10 cellular contexts compared by ENCODE assay signal in genomic region chr11:63845305-63845704, GRCh38. TPM values are rescaled to one million over a fixed set of nuclear protein-coding genes. Genes with fewer than 3 reads are reported as not detected.
DNase-seq lines count a peak whose midpoint lies in the region; ATAC-seq, FAIRE-seq and TF ChIP-seq lines count a peak whose summit lies in the region.
"Had no signal": no experiment of that assay in that cellular context is flagged by ENCODE, and none has a peak within 500 bp of the region (broad histone marks: within the 10 kb centered on the region; RNA-seq: fewer than 3 reads in every experiment).

No MANE protein-coding gene starts in this region.

- CTCF ChIA-PET in WTC11 (lab: Charles Lee): interaction anchor here (0.6 to 1.0 kb wide), 3 partner anchors 27 to 61 kb away, joined by 3 to 5 read pairs (median 4); no protein-coding TSS in a partner anchor

- H3K36me3 Mint-ChIP-seq in WTC11: peaks cover 2% of the 10 kb centered on the region; the same call in 1 of the 2 replicates

- no peak for FAIRE-seq in GM19239 (lab: Jason Lieb, UNC)

- no peaks in the 10 kb centered on the region for H3K9me3 Mint-ChIP-seq in WTC11

- WGBS in stomach, 5 donors: 42 to 51% (median 46%) methylated on average over 2 of the region's 2 CpGs
- 53 to 68% methylated on average over 2 of the region's 2 CpGs for WGBS in sigmoid colon, 2 donors

- no peak overlapping the region for H3K4me3 Mint-ChIP-seq in WTC11

- TF ChIP-seq EP300 in stomach (IDR thresholded peaks at IDR 0.05) (no peak), sigmoid colon (IDR thresholded peaks at IDR 0.05) (no peak)

- ATAC-seq in WTC11: no peak
- ATAC-seq: left colon had no signal

- peak overlapping the region in 3 of 5 donors; percentile 44 to 91 (median 86) for H3K27ac ChIP-seq in stomach
- peak overlapping the region in 2 of 4 donors; percentile 18 to 48 for H3K27ac ChIP-seq in sigmoid colon

- H3K27me3 Mint-ChIP-seq in WTC11 (ENCODE audit: low read depth): no peaks in the 10 kb centered on the region

- H3K4me1 ChIP-seq in stomach (peaks cover 71 to 99% (median 94%) of the 10 kb centered on the region in 4 donors), sigmoid colon (peaks cover 0 to 66% (median 60%) of the 10 kb centered on the region in 4 donors)

- no peak for TF ChIP-seq CTCF in WTC11 (IDR thresholded peaks at IDR 0.05)
- TF ChIP-seq CTCF in stomach (IDR thresholded peaks at IDR 0.05): no peak
- TF ChIP-seq CTCF in sigmoid colon (IDR thresholded peaks at IDR 0.05): no peak

- H3K4me3 ChIP-seq in stomach (no peak overlapping the region), sigmoid colon (no peak overlapping the region), MG63 (no peak overlapping the region)

- DNase-seq in GM03348 (ENCODE audit: low spot score) (peak; percentile 47), WTC11 (ENCODE audit: low spot score) (no peak), glomerular visceral epithelial cell (ENCODE audit: extremely low spot score) (peak; percentile 56), stomach (no peak), GM19239 (ENCODE audit: insufficient read length, low spot score) (no peak), sigmoid colon (no peak), MG63 (no peak), erythroblast (lab: John Stamatoyannopoulos, UW) (no peak)
- DNase-seq: cerebellar nuclear complex, left colon had no signal

- H3K27ac Mint-ChIP-seq in WTC11: peak overlapping the region; percentile 37

- intact Hi-C loops in stomach (cut with DNase I; ENCODE audit: low total_unique reads): no loop called here
- intact Hi-C loops in sigmoid colon (cut with DNase I): no loop called here

- peaks cover 81% of the 10 kb centered on the region for H3K4me1 Mint-ChIP-seq in WTC11

- TF ChIP-seq POLR2A in stomach (IDR thresholded peaks at IDR 0.05) (no peak), sigmoid colon (IDR thresholded peaks at IDR 0.05) (no peak), erythroblast (IDR thresholded peaks at IDR 0.05; ENCODE audit: low read length) (no peak)

- H3K27me3 ChIP-seq in stomach (no peaks in the 10 kb centered on the region), sigmoid colon (no peaks in the 10 kb centered on the region), MG63 (no peaks in the 10 kb centered on the region)

- peaks cover 4 to 28% (median 13%) of the 10 kb centered on the region in 4 donors for H3K36me3 ChIP-seq in stomach
- H3K36me3 ChIP-seq in sigmoid colon: peaks cover 0 to 20% (median 4%) of the 10 kb centered on the region in 4 donors
- H3K36me3 ChIP-seq in MG63: peaks cover 18% of the 10 kb centered on the region

- no peaks in the 10 kb centered on the region for H3K9me3 ChIP-seq in stomach
- no peaks in the 10 kb centered on the region for H3K9me3 ChIP-seq in sigmoid colon
- H3K9me3 ChIP-seq in MG63: no peaks in the 10 kb centered on the region

- POLR2A ChIA-PET in WTC11 (lab: Charles Lee): no interaction called here

TF ChIP-seq in WTC11, 78 proteins besides CTCF, POLR2A, EP300 and RAD21:
- TF ChIP-seq MYBL2 (CRISPR knock-in tag; IDR thresholded peaks at IDR 0.05) (no peak), NFE2L1 (CRISPR knock-in tag; IDR thresholded peaks at IDR 0.05) (no peak), NFATC4 (CRISPR knock-in tag; IDR thresholded peaks at IDR 0.05) (no peak), SMAD4 (CRISPR knock-in tag; IDR thresholded peaks at IDR 0.05) (no peak), ZNF281 (CRISPR knock-in tag; IDR thresholded peaks at IDR 0.05) (0 out of 2 replicates have a peak, but pooled peaks have one; percentile 27)
TF ChIP-seq in WTC11: peak in this region for 1.

RNA-seq across cellular contexts. Expression of gene MARK2, which starts 6.4 kb away (rescaled TPM):
- total RNA-seq in WTC11 (2021) (50.8 to 57.4 TPM (median 51.4 TPM) in 3 replicates), stomach (100 to 1,000 TPM in 1 of 5 donors, 10 to 100 TPM in 4; 13.8 to 128 (median 34.8) TPM), sigmoid colon (10 to 100 TPM; 14.3 to 24.6 (median 18.2) TPM)
- polyA plus RNA-seq in stomach (10 to 100 TPM in 2 of 3 donors, 1 to 10 TPM in 1; 8.8 to 18.2 (median 13.9) TPM), sigmoid colon (10 to 100 TPM; 25.8 to 49.3 (median 44.2) TPM)
- 10.1 and 17.4 TPM in 2 replicates for total RNA-seq in MG63 (2014; rRNA removed; shearing (Covaris generic); ENCODE audit: low replicate concordance)

RNA-seq across cellular contexts. Expression of gene SPINDOC, which starts 32.0 kb away (rescaled TPM):
- total RNA-seq in WTC11 (2021) (93.8 to 108 TPM (median 106 TPM) in 3 replicates), stomach (10 to 100 TPM in 1 of 5 donors, 1 to 10 TPM in 3, under 1 TPM in 1; 0.45 to 13.6 (median 5.7) TPM), sigmoid colon (10 to 100 TPM; 12.2 to 15.2 (median 14.1) TPM)
- polyA plus RNA-seq in stomach (10 to 100 TPM in 1 of 3 donors, 1 to 10 TPM in 2; 4.6 to 12.1 (median 5.8) TPM), sigmoid colon (10 to 100 TPM in 1 of 3 donors, 1 to 10 TPM in 2; 4.6 to 11.7 (median 4.8) TPM)
- 15.1 and 26.2 TPM in 2 replicates for total RNA-seq in MG63 (2014; rRNA removed; shearing (Covaris generic); ENCODE audit: low replicate concordance)

Comparison
In these comparisons a context has a peak if more than half of its experiments do, and no peak if none do; other contexts are left out.
1. DNase-seq: peak in GM03348 (single experiment) and glomerular visceral epithelial cell (single experiment); none in WTC11 (single experiment), stomach (single experiment), GM19239 (single experiment), sigmoid colon (single experiment), MG63 (single experiment) and erythroblast (0 of 2).